ENCODE assay signal across 10 cellular contexts in the genomic region with DNA sequence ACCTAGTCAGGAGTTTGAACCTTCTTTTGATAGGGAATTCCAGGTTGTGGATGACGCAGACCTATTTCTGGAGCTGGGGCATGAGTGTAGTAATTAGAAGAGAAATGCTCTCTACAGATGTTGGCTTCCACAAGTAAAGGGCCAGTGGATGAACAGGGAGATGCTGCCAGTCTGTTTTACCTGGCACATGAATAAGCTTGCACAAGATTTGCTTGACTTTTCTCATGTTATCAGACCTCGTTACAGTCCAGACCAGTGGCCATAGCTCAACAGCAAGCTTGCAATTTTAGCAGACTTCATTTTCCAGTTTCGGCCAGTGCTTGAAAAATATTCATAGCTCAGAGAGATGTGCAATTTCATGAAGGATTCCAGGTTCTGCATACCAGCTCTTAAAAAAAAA. TPM values are rescaled to one million over a fixed set of nuclear protein-coding genes. Genes with fewer than 3 reads are reported as not detected.
"Had no signal": no experiment of that assay in that cellular context is flagged by ENCODE, and none has a peak within 500 bp of the region (broad histone marks: within the 10 kb centered on the region; RNA-seq: fewer than 3 reads in every experiment).

No MANE protein-coding gene starts in this region.

- ATAC-seq: HCT116 had no signal

- H3K4me3 ChIP-seq: GM23248, HAP-1 had no signal

- H3K9me3 ChIP-seq: HAP-1 had no signal

- H2AFZ ChIP-seq: GM23248 had no signal

- H3K4me1 ChIP-seq: HAP-1 had no signal

- H3K27ac ChIP-seq: GM23248 had no signal

- H3K9ac ChIP-seq: GM23248 had no signal

- FAIRE-seq: HTR-8/SVneo had no signal

- H3K36me3 ChIP-seq: HAP-1 had no signal

- DNase-seq: GM23248, GOT3, H7, HFFc6, KBM-7 had no signal

RNA-seq across cellular contexts. Expression of gene SPANXB1, which starts 26.9 kb away (rescaled TPM):
- total RNA-seq: GM23248, H7, HT-29 had no signal
- polyA plus RNA-seq: GM23248, IgD-negative memory B cell had no signal
